12 cellular contexts compared by ENCODE assay signal in the genomic region with DNA sequence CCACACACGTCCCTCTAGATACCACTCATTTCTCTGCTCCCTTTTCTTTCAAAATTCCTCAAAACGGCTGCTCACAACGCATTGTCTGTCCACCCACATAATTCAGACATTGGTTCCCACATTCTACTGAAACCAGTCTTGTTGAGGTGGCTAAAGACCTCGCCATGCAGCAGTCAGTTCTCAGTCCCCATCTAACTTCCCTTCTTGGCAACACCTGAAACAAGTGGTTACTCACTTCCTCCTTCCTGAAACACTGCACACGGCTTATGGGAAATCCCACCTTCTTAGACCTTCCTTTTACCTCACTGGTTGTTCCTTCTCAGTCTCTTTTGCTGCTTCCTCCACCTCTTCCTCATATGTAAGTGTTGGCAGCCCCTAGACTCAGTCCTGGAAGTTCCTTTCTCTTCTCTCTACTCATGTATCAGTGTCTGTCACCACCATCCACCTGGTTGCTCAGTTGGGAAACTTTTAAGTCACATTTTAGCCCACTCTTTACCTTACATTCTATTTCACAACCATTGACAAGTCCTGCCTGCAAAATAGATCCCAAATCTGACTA.
DNase-seq lines count a peak whose midpoint lies in the region; ATAC-seq and TF ChIP-seq lines count a peak whose summit lies in the region.
"Had no signal": no experiment of that assay in that cellular context is flagged by ENCODE, and none has a peak within 500 bp of the region (broad histone marks: within the 10 kb centered on the region; RNA-seq: fewer than 3 reads in every experiment).

No MANE protein-coding gene starts in this region.

- no peak for TF ChIP-seq POLR2A in gastroesophageal sphincter (IDR thresholded peaks at IDR 0.05)

- no peaks in the 10 kb centered on the region for H3K27me3 Mint-ChIP-seq in activated T-helper 1 cell treated with anti-CD3 and anti-CD28 coated beads, Interleukin-12 subunit alpha, Interleukin-12 subunit beta, Interleukin-2, Interleukin-4 antibody, amounts not matched to agents 30 ng/mL and 10 ng/mL and 1 ng/mL, durations not matched to agents 14 hours and 24 hours and 36 hours (ENCODE audit: insufficient read depth)

- 81 to 91% methylated on average over 4 to 5 of the region's 5 CpGs for WGBS in gastroesophageal sphincter (ENCODE audit: low coverage in 1 of 2), 2 donors

- peak overlapping the region; percentile 65 for H3K27ac Mint-ChIP-seq in activated T-helper 1 cell treated with anti-CD3 and anti-CD28 coated beads, Interleukin-12 subunit alpha, Interleukin-12 subunit beta, Interleukin-2, Interleukin-4 antibody, amounts not matched to agents 30 ng/mL and 10 ng/mL and 1 ng/mL, durations not matched to agents 14 hours and 24 hours and 36 hours
- H3K27ac Mint-ChIP-seq: dendritic cell treated with granulocyte-macrophage colony-stimulating factor and Interleukin-4, amounts not matched to agents 40 ng/mL and 50 ng/mL, for 4 days had no signal

- H3K4me1 ChIP-seq in gastroesophageal sphincter, result no peaks in the 10 kb centered on the region

- peaks cover 0 to 10% (median 0%) of the 10 kb centered on the region in 3 donors for H3K9me3 ChIP-seq in gastroesophageal sphincter

- peaks cover 14% of the 10 kb centered on the region for H3K36me3 Mint-ChIP-seq in activated T-helper 1 cell treated with anti-CD3 and anti-CD28 coated beads, Interleukin-12 subunit alpha, Interleukin-12 subunit beta, Interleukin-2, Interleukin-4 antibody, amounts not matched to agents 30 ng/mL and 10 ng/mL and 1 ng/mL, durations not matched to agents 14 hours and 24 hours and 36 hours (ENCODE audit: low read depth)

- TF ChIP-seq CTCF in gastroesophageal sphincter (IDR thresholded peaks at IDR 0.05), result no peak

- H3K4me1 Mint-ChIP-seq in activated T-helper 1 cell treated with anti-CD3 and anti-CD28 coated beads, Interleukin-12 subunit alpha, Interleukin-12 subunit beta, Interleukin-2, Interleukin-4 antibody, amounts not matched to agents 30 ng/mL and 10 ng/mL and 1 ng/mL, durations not matched to agents 14 hours and 24 hours and 36 hours (ENCODE audit: low read depth), result peaks cover 16% of the 10 kb centered on the region

- H3K27me3 ChIP-seq in gastroesophageal sphincter, result no peaks in the 10 kb centered on the region

- no peak for TF ChIP-seq EP300 in gastroesophageal sphincter (IDR thresholded peaks at IDR 0.05)

- H3K9me3 Mint-ChIP-seq in activated T-helper 1 cell treated with anti-CD3 and anti-CD28 coated beads, Interleukin-12 subunit alpha, Interleukin-12 subunit beta, Interleukin-2, Interleukin-4 antibody, amounts not matched to agents 30 ng/mL and 10 ng/mL and 1 ng/mL, durations not matched to agents 14 hours and 24 hours and 36 hours, result peaks cover 35% of the 10 kb centered on the region

- DNase-seq in activated T-helper 1 cell treated with anti-CD3 and anti-CD28 coated beads, Interleukin-12 subunit alpha, Interleukin-12 subunit beta, Interleukin-2, Interleukin-4 antibody, amounts not matched to agents 30 ng/mL and 10 ng/mL and 1 ng/mL, durations not matched to agents 14 hours and 24 hours and 36 hours (ENCODE audit: low spot score), result peak; percentile 1
- DNase-seq in NCI-H82 (lab: John Stamatoyannopoulos, UW) (no peak), AG08396 (ENCODE audit: low spot score) (no peak), hepatic stellate cell (ENCODE audit: low spot score) (no peak)
- DNase-seq: DMS79 treated with DMSO at 0.1 percent for 48 hours; stimulated activated CD4-positive, alpha-beta T cell treated with anti-CD3 and anti-CD28 coated beads, Interleukin-2, amount 100 ng/mL, for 24 hours had no signal

- H3K36me3 ChIP-seq in gastroesophageal sphincter, result no peaks in the 10 kb centered on the region

- H3K4me3 Mint-ChIP-seq in activated T-helper 1 cell treated with anti-CD3 and anti-CD28 coated beads, Interleukin-12 subunit alpha, Interleukin-12 subunit beta, Interleukin-2, Interleukin-4 antibody, amounts not matched to agents 30 ng/mL and 10 ng/mL and 1 ng/mL, durations not matched to agents 14 hours and 24 hours and 36 hours, result peak overlapping the region; percentile 28
- H3K4me3 Mint-ChIP-seq: dendritic cell treated with granulocyte-macrophage colony-stimulating factor and Interleukin-4, amounts not matched to agents 40 ng/mL and 50 ng/mL, for 4 days had no signal

- intact Hi-C loops in activated T-helper 1 cell treated with anti-CD3 and anti-CD28 coated beads, Interleukin-12 subunit alpha, Interleukin-12 subunit beta, Interleukin-2, Interleukin-4 antibody, amounts not matched to agents 30 ng/mL and 10 ng/mL and 1 ng/mL, durations not matched to agents 14 hours and 24 hours and 36 hours (cut with micrococcal nuclease), result loop anchor here (10.0 kb wide), 1 partner anchor 690 kb away; no protein-coding TSS in a partner anchor

- H3K27ac ChIP-seq in gastroesophageal sphincter, result no peak overlapping the region

- peak; percentile 98 for ATAC-seq in GM18498 (IDR thresholded peaks at IDR 0.05; ENCODE audit: unreplicated experiment)
- peak; percentile 99 for ATAC-seq in GM19463 (IDR thresholded peaks at IDR 0.05; ENCODE audit: unreplicated experiment)
- peak; percentile 98 for ATAC-seq in HG03108 (IDR thresholded peaks at IDR 0.05; ENCODE audit: unreplicated experiment)
- ATAC-seq in gastroesophageal sphincter, result no peak

- no peak overlapping the region for H3K4me3 ChIP-seq in gastroesophageal sphincter
- H3K4me3 ChIP-seq: lung had no signal
